Comparison of ENCODE assay signal across 1 cellular context in the genomic region with DNA sequence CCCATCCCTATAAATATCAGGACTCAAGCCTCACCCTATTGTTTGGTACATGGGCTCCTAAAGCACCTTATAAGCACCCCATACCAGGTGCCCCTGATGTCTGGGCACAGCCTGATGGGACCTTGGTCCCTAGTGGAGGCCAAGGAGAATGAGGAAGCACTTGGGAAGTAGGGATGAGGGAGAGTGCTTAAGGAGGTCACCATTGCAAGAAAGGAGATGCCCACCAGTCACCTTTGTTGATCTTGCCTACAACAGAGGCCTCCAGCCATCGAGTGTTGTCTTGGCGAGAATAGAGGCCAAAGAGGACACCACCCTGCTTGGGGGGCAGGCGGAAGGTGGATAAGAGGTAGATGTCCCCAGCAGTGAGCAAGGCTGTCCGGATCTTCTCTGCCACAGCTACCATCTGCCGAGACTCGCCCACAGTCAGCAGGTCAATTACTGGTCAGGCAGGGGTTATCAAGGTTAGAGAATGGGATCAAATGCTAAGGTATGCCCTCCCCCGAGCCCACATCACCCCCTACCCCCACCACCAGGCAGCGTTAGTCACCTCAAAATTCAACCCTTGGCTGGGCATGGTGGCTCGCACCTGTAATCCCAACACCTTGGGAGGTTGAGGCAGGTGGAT.
TF ChIP-seq lines count a peak whose summit lies in the region.

No MANE protein-coding gene starts in this region.

TF ChIP-seq in GM23338, 12 proteins besides CTCF, POLR2A, EP300 and RAD21:
- no peak for TF ChIP-seq NANOG (IDR thresholded peaks at IDR 0.05; ENCODE audit: borderline replicate concordance)
- TF ChIP-seq ETS1 (IDR thresholded peaks at IDR 0.05) = no peak
- TF ChIP-seq ZNF462 (CRISPR knock-in tag; IDR thresholded peaks at IDR 0.05) = peak; percentile 51; the same call in 1 of the 2 replicates
- TF ChIP-seq POLR2AphosphoS5 (IDR thresholded peaks at IDR 0.05; ENCODE audit: low read depth) = peak; percentile 60; the same call in 1 of the 2 replicates
